8 cellular contexts compared by ENCODE assay signal in genomic region chr16:31094424-31095120, GRCh38. TPM values are rescaled to one million over a fixed set of nuclear protein-coding genes. Genes with fewer than 3 reads are reported as not detected.
DNase-seq lines count a peak whose midpoint lies in the region; ATAC-seq and TF ChIP-seq lines count a peak whose summit lies in the region.

TSS of gene VKORC1 (minus strand) at chr16:31094797. CDS start at chr16:31094729, 68 bp downstream.

- peak; percentile 74 to 91 for TF ChIP-seq POLR2A in Peyer's patch (IDR thresholded peaks at IDR 0.05)

- peak; percentile 79 for ATAC-seq in GM21619 (IDR thresholded peaks at IDR 0.05; ENCODE audit: unreplicated experiment)
- peak; percentile 92 for ATAC-seq in esophagus mucosa

- peaks cover 0 to 19% (median 0%) of the 10 kb centered on the region in 3 donors for H3K36me3 ChIP-seq in Peyer's patch

- H3K27me3 ChIP-seq in Peyer's patch: no peaks in the 10 kb centered on the region

- DNase-seq in DMS53 (lab: John Stamatoyannopoulos, UW) (peak; percentile 98), KBM-7 (peak; percentile 98), Peyer's patch (peak; percentile 89 to 97 (median 96)), myocyte (ENCODE audit: low read depth) (peak; percentile 99)
- peak; percentile 93 to 94 for DNase-seq in activated T-cell treated with anti-CD3 and anti-CD28 coated beads, Interleukin-2, amount 50 U/mL, for 48 hours
- peak; percentile 86 to 92 for DNase-seq in stimulated activated CD8-positive, alpha-beta memory T cell treated with anti-CD3 and anti-CD28 coated beads, Interleukin-7, amount 100 ng/mL, for 48 hours (ENCODE audit: extremely low read depth in 1 of 2, low read depth in 1 of 2)

- peak in 2 of 6 experiments; percentile 20 to 26 for TF ChIP-seq CTCF in Peyer's patch (IDR thresholded peaks at IDR 0.05)

- H3K9me3 ChIP-seq in Peyer's patch: no peaks in the 10 kb centered on the region

- H3K27ac ChIP-seq in Peyer's patch: peak within 1 kb of the TSS; percentile 85 to 91 (median 88)

- H3K4me3 ChIP-seq in Peyer's patch: peak within 1 kb of the TSS; percentile 70 to 79 (median 74)

- in situ Hi-C loops in KBM-7 (cut with MboI; ENCODE audit: low pct_unique_long_range_greater_than_20kb, low sequenced_read_pairs): no loop called here

- H3K4me1 ChIP-seq in Peyer's patch: peaks cover 0 to 19% (median 13%) of the 10 kb centered on the region in 4 donors

RNA-seq across cellular contexts. Expression of gene VKORC1, which starts in this region (rescaled TPM):
- total RNA-seq in Peyer's patch (100 to 1,000 TPM in 2 of 4 donors, 10 to 100 TPM in 2; 20.6 to 207 (median 102) TPM), esophagus mucosa (22.3 TPM), myocyte (143 and 171 TPM in 2 replicates)
- 313 TPM for polyA plus RNA-seq in myocyte (2012)

Comparison
In these comparisons a context has a peak if more than half of its experiments do, and no peak if none do; other contexts are left out.
1. Peak in every context shown above with its lines: DNase-seq, ATAC-seq, H3K4me3 ChIP-seq and H3K27ac ChIP-seq.